In genomic region chr7:11082552-11083213, GRCh38 we compare ENCODE assay signal across 14 cellular contexts.
DNase-seq lines count a peak whose midpoint lies in the region; ATAC-seq, FAIRE-seq and TF ChIP-seq lines count a peak whose summit lies in the region.
"Had no signal": no experiment of that assay in that cellular context is flagged by ENCODE, and none has a peak within 500 bp of the region (broad histone marks: within the 10 kb centered on the region; RNA-seq: fewer than 3 reads in every experiment).

No MANE protein-coding gene starts in this region.

- TF ChIP-seq CTCF in GM12878 (IDR thresholded peaks at IDR 0.05 in 2 of 3, conservative IDR thresholded peaks at IDR 0.05 in 1 of 3; ENCODE audit: control insufficient read depth in 2 of 3, extremely low read depth in 1 of 3, insufficient read depth in 1 of 3, low read depth in 3 of 3, low read length in 3 of 3): no peak
- TF ChIP-seq CTCF in MM.1S (IDR thresholded peaks at IDR 0.05; ENCODE audit: low read length): no peak
- TF ChIP-seq CTCF in prostate gland (IDR thresholded peaks at IDR 0.05): no peak

- TF ChIP-seq RAD21 in GM12878 (IDR thresholded peaks at IDR 0.05; ENCODE audit: insufficient read depth, low read depth, low read length): no peak

- no peaks in the 10 kb centered on the region for H4K20me1 ChIP-seq in BLaER1 treated with 17β-estradiol and CSF1 and Interleukin-3, amounts not matched to agents 10 nM and 100 nM
- H4K20me1 ChIP-seq in GM12878 (ENCODE audit: control insufficient read depth, insufficient read depth) (no peaks in the 10 kb centered on the region), MM.1S (ENCODE audit: insufficient read depth, low read length) (no peaks in the 10 kb centered on the region)

- H3K9ac ChIP-seq in BLaER1 treated with 17β-estradiol and CSF1 and Interleukin-3, amounts not matched to agents 10 nM and 100 nM: no peak overlapping the region; a peak in 1 of 22 replicates
- H3K9ac ChIP-seq in HUES48 (ENCODE audit: low read depth, low read length): no peak overlapping the region
- no peak overlapping the region for H3K9ac ChIP-seq in GM12878 (ENCODE audit: control insufficient read depth, insufficient read depth, low read length)
- H3K9ac ChIP-seq in mesenchymal stem cell (ENCODE audit: low read length): peak overlapping the region; percentile 56
- no peak overlapping the region for H3K9ac ChIP-seq in MM.1S (ENCODE audit: low read length)

- in situ Hi-C loops in GM12878 (cut with MboI): no loop called here

- no peak overlapping the region for H3K18ac ChIP-seq in mesenchymal stem cell (ENCODE audit: low read depth in 1 of 2, low read length in 2 of 2)

- no peak for FAIRE-seq in GM12878 (lab: Jason Lieb, UNC)
- FAIRE-seq: endometrium had no signal

- H3K4me1 ChIP-seq in BLaER1 treated with 17β-estradiol and CSF1 and Interleukin-3, amounts not matched to agents 10 nM and 100 nM: peaks cover 0 to 4% (median 0%) of the 10 kb centered on the region in 10 experiments; a peak in 2 of 20 replicates
- H3K4me1 ChIP-seq in HUES48 (ENCODE audit: control insufficient read depth, insufficient read depth, low read length) (peaks cover 6% of the 10 kb centered on the region; the same call in 1 of the 2 replicates), GM12878 (ENCODE audit: control insufficient read depth, insufficient read depth, low read length) (peaks cover 8% of the 10 kb centered on the region), mesenchymal stem cell (ENCODE audit: control insufficient read depth, insufficient read depth, low read depth, low read length) (no peaks in the 10 kb centered on the region), MM.1S (ENCODE audit: low read length) (no peaks in the 10 kb centered on the region), prostate gland (replicated peaks) (no peaks in the 10 kb centered on the region)
- H3K4me1 ChIP-seq: vagina had no signal

- POLR2A ChIA-PET in GM12878 (lab: Charles Lee): interaction anchor here (0.5 to 0.7 kb wide), 2 partner anchors 45 to 195 kb away, joined by 3 to 5 read pairs; no protein-coding TSS in a partner anchor

- H4K8ac ChIP-seq in mesenchymal stem cell (ENCODE audit: low read length): no peak overlapping the region

- H2AK5ac ChIP-seq in mesenchymal stem cell (ENCODE audit: low read length, severe bottlenecking): no peak overlapping the region

- CTCF ChIA-PET in GM12878 (lab: Yijun Ruan, JAX): interaction anchor here (1.4 to 1.5 kb wide), 3 partner anchors 10 to 129 kb away, joined by 3 to 5 read pairs (median 5); no protein-coding TSS in a partner anchor

- H2BK12ac ChIP-seq in mesenchymal stem cell (ENCODE audit: low read length in 2 of 2): no peak overlapping the region

- no peaks in the 10 kb centered on the region for H3K79me1 ChIP-seq in mesenchymal stem cell (replicated peaks; ENCODE audit: low read length, poor library complexity, severe bottlenecking)

- H2BK5ac ChIP-seq in mesenchymal stem cell (ENCODE audit: low read depth, low read length, poor library complexity, severe bottlenecking): no peak overlapping the region

- DNase-seq in GM12878 (ENCODE audit: low read depth, low spot score): no peak
- DNase-seq in mesenchymal stem cell: no peak
- no peak for DNase-seq in MM.1S
- DNase-seq in prostate gland (ENCODE audit: low spot score): no peak
- DNase-seq: activated CD4-positive, alpha-beta memory T cell treated with anti-CD3 and anti-CD28 coated beads for 36 hours; amniotic stem cell; NCI-H748 treated with DMSO at 0.1 percent for 48 hours had no signal

- 75% methylated on average over 2 of the region's 2 CpGs for WGBS in GM12878 (ENCODE audit: insufficient coverage, insufficient replicate concordance, low lambda C conversion rate, missing lambda C conversion rate)
- 95% methylated on average over 2 of the region's 2 CpGs for WGBS in mesenchymal stem cell
- WGBS in prostate gland: 98% methylated on average over 2 of the region's 2 CpGs

- peak overlapping the region in 8 of 11 experiments; percentile 9 to 53 (median 25); a peak in 11 of 22 replicates for H3K27ac ChIP-seq in BLaER1 treated with 17β-estradiol and CSF1 and Interleukin-3, amounts not matched to agents 10 nM and 100 nM
- H3K27ac ChIP-seq in HUES48 (ENCODE audit: low read depth, low read length): peak overlapping the region; percentile 57
- peak overlapping the region; percentile 31; the same call in 1 of the 2 replicates for H3K27ac ChIP-seq in GM12878 (ENCODE audit: control insufficient read depth, insufficient read depth)
- H3K27ac ChIP-seq in mesenchymal stem cell (ENCODE audit: low read length, poor library complexity, severe bottlenecking): no peak overlapping the region
- no peak overlapping the region for H3K27ac ChIP-seq in MM.1S (ENCODE audit: low read length)
- H3K27ac ChIP-seq in prostate gland: no peak overlapping the region
- H3K27ac ChIP-seq: skin epidermis, vagina had no signal

- no peak overlapping the region for H3K14ac ChIP-seq in mesenchymal stem cell (ENCODE audit: low read length in 2 of 2)

- intact Hi-C loops in GM12878 (cut with micrococcal nuclease; ENCODE audit: unreplicated experiment) (no loop called here), prostate gland (cut with DNase I) (no loop called here)

- ATAC-seq in GM12878: no peak
- no peak for ATAC-seq in GM19035 (IDR thresholded peaks at IDR 0.05; ENCODE audit: unreplicated experiment)
- ATAC-seq in GM19395 (IDR thresholded peaks at IDR 0.05; ENCODE audit: unreplicated experiment): no peak

- H2BK120ac ChIP-seq in mesenchymal stem cell (ENCODE audit: low read depth, low read length): peak overlapping the region; percentile 2

- no TSS peak for BruUV-seq in GM12878 (replicated peaks; lab: Mats Ljungman, UMichigan)

- H3K79me2 ChIP-seq in GM12878 (ENCODE audit: control insufficient read depth, insufficient read depth, low read length): no peaks in the 10 kb centered on the region
- no peaks in the 10 kb centered on the region for H3K79me2 ChIP-seq in MM.1S (ENCODE audit: low read length)

- no peaks in the 10 kb centered on the region for H3K27me3 ChIP-seq in BLaER1 treated with 17β-estradiol and CSF1 and Interleukin-3, amounts not matched to agents 10 nM and 100 nM
- H3K27me3 ChIP-seq in HUES48 (ENCODE audit: control insufficient read depth, insufficient read depth, low read length): no peaks in the 10 kb centered on the region
- H3K27me3 ChIP-seq in GM12878 (replicated peaks in 1 of 2; ENCODE audit: control insufficient read depth in 2 of 2, insufficient read depth in 2 of 2, low read length in 1 of 2): no peaks in the 10 kb centered on the region
- H3K27me3 ChIP-seq in mesenchymal stem cell (ENCODE audit: control insufficient read depth in 1 of 2, insufficient read depth in 1 of 2, low read length in 2 of 2): no peaks in the 10 kb centered on the region
- no peaks in the 10 kb centered on the region for H3K27me3 ChIP-seq in MM.1S (replicated peaks; ENCODE audit: insufficient read depth, low read length)
- H3K27me3 ChIP-seq in prostate gland (replicated peaks; ENCODE audit: insufficient read depth): no peaks in the 10 kb centered on the region
- H3K27me3 ChIP-seq: vagina had no signal

- no peak overlapping the region for H2AFZ ChIP-seq in GM12878 (ENCODE audit: control insufficient read depth, low read depth, low read length)
- H2AFZ ChIP-seq in mesenchymal stem cell (ENCODE audit: low read depth, low read length): no peak overlapping the region
- H2AFZ ChIP-seq in MM.1S (ENCODE audit: low read length): no peak overlapping the region

- H2BK15ac ChIP-seq in mesenchymal stem cell (ENCODE audit: low read depth, poor library complexity, severe bottlenecking): no peak overlapping the region

- SMC1A ChIA-PET in GM12878 (lab: Charles Lee; ENCODE audit: uncharacterized antibody, unreplicated experiment): interaction anchor here (0.5 to 1.7 kb wide), 8 partner anchors 11 to 220 kb away, joined by 3 to 5 read pairs (median 3); no protein-coding TSS in a partner anchor

- H3K36me3 ChIP-seq in BLaER1 treated with 17β-estradiol and CSF1 and Interleukin-3, amounts not matched to agents 10 nM and 100 nM: peaks cover 22 to 74% (median 37%) of the 10 kb centered on the region in 11 experiments; a peak in 21 of 22 replicates
- H3K36me3 ChIP-seq in HUES48 (ENCODE audit: control insufficient read depth, insufficient read depth, low read length): peaks cover 8% of the 10 kb centered on the region; the same call in 1 of the 2 replicates
- no peaks in the 10 kb centered on the region for H3K36me3 ChIP-seq in GM12878 (ENCODE audit: control insufficient read depth in 2 of 2, insufficient read depth in 2 of 2, low read length in 1 of 2)
- no peaks in the 10 kb centered on the region for H3K36me3 ChIP-seq in mesenchymal stem cell (ENCODE audit: control insufficient read depth in 1 of 2, insufficient read depth in 2 of 2, low read depth in 1 of 2, low read length in 2 of 2)
- H3K36me3 ChIP-seq in MM.1S (replicated peaks; ENCODE audit: insufficient read depth, low read length): no peaks in the 10 kb centered on the region
- H3K36me3 ChIP-seq in prostate gland: no peaks in the 10 kb centered on the region

- no peak overlapping the region for H4K91ac ChIP-seq in mesenchymal stem cell (ENCODE audit: low read length)

- no peak for TF ChIP-seq POLR2A in GM12878 (IDR thresholded peaks at IDR 0.05; ENCODE audit: low read depth, low read length)
- TF ChIP-seq POLR2A in prostate gland (IDR thresholded peaks at IDR 0.05): no peak

- no peak overlapping the region for H3K4me2 ChIP-seq in BLaER1 treated with 17β-estradiol and CSF1 and Interleukin-3, amounts not matched to agents 10 nM and 100 nM
- no peak overlapping the region for H3K4me2 ChIP-seq in GM12878 (ENCODE audit: control insufficient read depth, insufficient read depth)
- H3K4me2 ChIP-seq in mesenchymal stem cell (ENCODE audit: low read length, poor library complexity, severe bottlenecking): no peak overlapping the region
- H3K4me2 ChIP-seq in MM.1S (ENCODE audit: low read depth, low read length): no peak overlapping the region

- H3K9me2 ChIP-seq in MM.1S (replicated peaks; ENCODE audit: insufficient read depth, low read length): no peaks in the 10 kb centered on the region

- no peak for TF ChIP-seq EP300 in GM12878 (IDR thresholded peaks at IDR 0.05; ENCODE audit: borderline replicate concordance in 1 of 2, control insufficient read depth in 1 of 2, low read depth in 2 of 2, low read length in 2 of 2)

- no peak overlapping the region for H3K23ac ChIP-seq in mesenchymal stem cell (ENCODE audit: low read length in 2 of 2)

- H3K9me3 ChIP-seq in BLaER1 treated with 17β-estradiol and CSF1 and Interleukin-3, amounts not matched to agents 10 nM and 100 nM (replicated peaks in 1 of 11): peaks cover 0 to 23% (median 11%) of the 10 kb centered on the region in 11 experiments; a peak in 15 of 22 replicates
- H3K9me3 ChIP-seq in HUES48 (ENCODE audit: control insufficient read depth, insufficient read depth, low read length) (peaks cover 6% of the 10 kb centered on the region; the same call in 1 of the 2 replicates), GM12878 (replicated peaks; ENCODE audit: control insufficient read depth, insufficient read depth, low read length) (no peaks in the 10 kb centered on the region; the same call in 1 of the 3 replicates), mesenchymal stem cell (ENCODE audit: control insufficient read depth, low read length) (no peaks in the 10 kb centered on the region), MM.1S (replicated peaks; ENCODE audit: insufficient read depth, low read length) (no peaks in the 10 kb centered on the region), prostate gland (no peaks in the 10 kb centered on the region)
- H3K9me3 ChIP-seq: vagina had no signal

- RAD21 ChIA-PET in GM12878 (lab: Charles Lee; ENCODE audit: unreplicated experiment): no interaction called here

- no peaks in the 10 kb centered on the region for H3F3A ChIP-seq in MM.1S (ENCODE audit: insufficient read depth, low read length)

- no peak overlapping the region for H3K4me3 ChIP-seq in BLaER1 treated with 17β-estradiol and CSF1 and Interleukin-3, amounts not matched to agents 10 nM and 100 nM
- no peak overlapping the region for H3K4me3 ChIP-seq in HUES48 (ENCODE audit: low read depth, low read length)
- no peak overlapping the region for H3K4me3 ChIP-seq in GM12878
- no peak overlapping the region for H3K4me3 ChIP-seq in mesenchymal stem cell (ENCODE audit: insufficient read depth in 1 of 2, low read depth in 1 of 2, low read length in 2 of 2)
- no peak overlapping the region for H3K4me3 ChIP-seq in MM.1S (ENCODE audit: low read length)
- H3K4me3 ChIP-seq in prostate gland: no peak overlapping the region
- H3K4me3 ChIP-seq: skin epidermis, vagina had no signal

- H3K4ac ChIP-seq in mesenchymal stem cell (ENCODE audit: low read depth in 1 of 2, low read length in 2 of 2): no peak overlapping the region

Comparison
In these comparisons a context has a peak if more than half of its experiments do, and no peak if none do; other contexts are left out.
1. H3K27ac ChIP-seq: peak in BLaER1 treated with 17β-estradiol and CSF1 and Interleukin-3, amounts not matched to agents 10 nM and 100 nM (8 of 11), HUES48 (single experiment) and GM12878 (single experiment); none in mesenchymal stem cell (single experiment), MM.1S (single experiment) and prostate gland (0 of 2).